ENCODE assay signal across 16 cellular contexts in genomic region chr11:1482581-1483444, GRCh38. TPM values are rescaled to one million over a fixed set of nuclear protein-coding genes. Genes with fewer than 3 reads are reported as not detected.
DNase-seq lines count a peak whose midpoint lies in the region; ATAC-seq, FAIRE-seq and TF ChIP-seq lines count a peak whose summit lies in the region.
"Had no signal": no experiment of that assay in that cellular context is flagged by ENCODE, and none has a peak within 500 bp of the region (broad histone marks: within the 10 kb centered on the region; RNA-seq: fewer than 3 reads in every experiment).

No MANE protein-coding gene starts in this region.

- no peak for TF ChIP-seq EP300 in K562 (IDR thresholded peaks at IDR 0.05; ENCODE audit: low read length)

- H3K4me1 ChIP-seq in GM23338 (ENCODE audit: insufficient read depth) (no peaks in the 10 kb centered on the region), K562 (replicated peaks in 1 of 2; ENCODE audit: control insufficient read depth in 2 of 2, insufficient read depth in 2 of 2, low read length in 2 of 2) (peaks cover 0 to 46% of the 10 kb centered on the region in 2 experiments; a peak in 2 of 5 replicates), left lung (peaks cover 15 to 65% of the 10 kb centered on the region in 2 donors), stomach smooth muscle (ENCODE audit: control insufficient read depth, insufficient read depth, low read length) (peaks cover 94% of the 10 kb centered on the region)

- no peak overlapping the region for H3K4me2 ChIP-seq in GM23338
- no peak overlapping the region for H3K4me2 ChIP-seq in K562 (ENCODE audit: insufficient read depth, low read length)
- H3K4me2 ChIP-seq: BLaER1, PC-9 had no signal

- TF ChIP-seq RAD21 in K562 (CRISPR knock-in tag; conservative IDR thresholded peaks at IDR 0.05 in 1 of 2, IDR thresholded peaks at IDR 0.05 in 1 of 2) = no peak

- no peaks in the 10 kb centered on the region for H3K9me2 ChIP-seq in GM23338 (ENCODE audit: insufficient read depth)

- intact Hi-C loops in K562 (cut with micrococcal nuclease) = no loop called here
- intact Hi-C loops in left lung (cut with DNase I) = no loop called here
- intact Hi-C loops in sciatic nerve (cut with DNase I) = no loop called here

- 83% methylated on average over 23 of the region's 32 CpGs for WGBS in K562 (ENCODE audit: insufficient coverage, low coverage, missing lambda C conversion rate)

- H3K4me1 Mint-ChIP-seq in GM23338 = peaks cover 8% of the 10 kb centered on the region; the same call in 2 of the 3 replicates

- H3K36me3 ChIP-seq in GM23338 (ENCODE audit: insufficient read depth) (no peaks in the 10 kb centered on the region), K562 (ENCODE audit: control insufficient read depth, insufficient read depth, low read length) (peaks cover 5% of the 10 kb centered on the region; the same call in 1 of the 3 replicates), left lung (peaks cover 0 to 41% of the 10 kb centered on the region in 2 donors), stomach smooth muscle (ENCODE audit: control insufficient read depth in 2 of 2, insufficient read depth in 2 of 2, low read length in 2 of 2) (peaks cover 22 to 23% of the 10 kb centered on the region in 2 donors), MG63 (no peaks in the 10 kb centered on the region)

- no peak for TF ChIP-seq POLR2A in K562 (conservative IDR thresholded peaks at IDR 0.05)

- no peak overlapping the region; a peak in 1 of 4 replicates for H3K9ac ChIP-seq in K562 (ENCODE audit: insufficient read depth in 1 of 2, low read depth in 2 of 2, low read length in 2 of 2)
- H3K9ac ChIP-seq in stomach smooth muscle (ENCODE audit: low read length in 2 of 2) = peak overlapping the region; percentile 34 to 66
- H3K9ac ChIP-seq: BLaER1 had no signal

- H3K27ac ChIP-seq in GM23338 (ENCODE audit: low read depth) (no peak overlapping the region), K562 (ENCODE audit: extremely low read depth, low read depth, low read length) (no peak overlapping the region), left lung (no peak overlapping the region), stomach smooth muscle (ENCODE audit: low read length) (peak overlapping the region; percentile 97)
- H3K27ac ChIP-seq: BLaER1, PC-9 had no signal

- FAIRE-seq in K562 (lab: Jason Lieb, UNC) = no peak
- FAIRE-seq: endometrium, H54 had no signal

- in situ Hi-C loops in K562 (cut with MboI) = no loop called here

- peaks cover 5% of the 10 kb centered on the region; the same call in 1 of the 3 replicates for H3K36me3 Mint-ChIP-seq in GM23338 (ENCODE audit: low read depth)

- peak; percentile 29 to 51 for TF ChIP-seq CTCF in GM23338 (conservative IDR thresholded peaks at IDR 0.05; ENCODE audit: low read depth in 2 of 2)
- peak in 2 of 3 experiments; percentile 14 to 33; a peak in 1 of 6 replicates for TF ChIP-seq CTCF in K562 (IDR thresholded peaks at IDR 0.05 in 2 of 3, conservative IDR thresholded peaks at IDR 0.05 in 1 of 3; ENCODE audit: insufficient read depth in 2 of 3, low read depth in 1 of 3, low read length in 3 of 3)
- no peak for TF ChIP-seq CTCF in left lung (IDR thresholded peaks at IDR 0.05)
- TF ChIP-seq CTCF in GM20000 (IDR thresholded peaks at IDR 0.05; ENCODE audit: extremely low read depth, missing control alignments) = no peak

- no peak overlapping the region for H3K4me3 ChIP-seq in GM23338
- no peak overlapping the region for H3K4me3 ChIP-seq in K562
- H3K4me3 ChIP-seq in left lung = no peak overlapping the region
- peak overlapping the region; percentile 56 to 81 for H3K4me3 ChIP-seq in stomach smooth muscle (ENCODE audit: low read length in 2 of 2)
- no peak overlapping the region for H3K4me3 ChIP-seq in MG63
- H3K4me3 ChIP-seq: BLaER1, PC-9 had no signal

- H3K9me1 ChIP-seq in K562 (ENCODE audit: control insufficient read depth, insufficient read depth, low read length) = no peaks in the 10 kb centered on the region

- no peaks in the 10 kb centered on the region for H3F3A ChIP-seq in GM23338 (replicated peaks; ENCODE audit: low read depth)

- POLR2A ChIA-PET in K562 (lab: Yijun Ruan, JAX) = no interaction called here

- no peak overlapping the region for H3K4me3 Mint-ChIP-seq in GM23338
- H3K4me3 Mint-ChIP-seq: T-helper 1 cell treated with Interleukin-12 subunit alpha and Interleukin-12 subunit beta and Interleukin-4 antibody, amounts not matched to agents 30 μg/mL and 1 μg/mL, for 36 hours had no signal

- H2AFZ ChIP-seq in GM23338 (no peak overlapping the region), K562 (ENCODE audit: low read depth, low read length) (no peak overlapping the region)
- H2AFZ ChIP-seq: PC-9 had no signal

- peak; percentile 15; the same call in 2 of the 3 replicates for ATAC-seq in GM23338
- ATAC-seq in K562 = no peak; the same call in 2 of the 3 replicates
- ATAC-seq in left lung = peak; percentile 70
- ATAC-seq in sciatic nerve = no peak

- H3K27me3 ChIP-seq in GM23338 (ENCODE audit: insufficient read depth) = no peaks in the 10 kb centered on the region
- H3K27me3 ChIP-seq in K562 (ENCODE audit: control insufficient read depth in 2 of 2, insufficient read depth in 2 of 2, low read length in 2 of 2) = no peaks in the 10 kb centered on the region
- no peaks in the 10 kb centered on the region for H3K27me3 ChIP-seq in left lung
- no peaks in the 10 kb centered on the region for H3K27me3 ChIP-seq in stomach smooth muscle (ENCODE audit: control insufficient read depth in 1 of 2, insufficient read depth in 2 of 2, low read length in 2 of 2)
- H3K27me3 ChIP-seq in MG63 = no peaks in the 10 kb centered on the region
- H3K27me3 ChIP-seq: BLaER1 had no signal

- H4K20me1 ChIP-seq in GM23338 (replicated peaks; ENCODE audit: insufficient read depth) (no peaks in the 10 kb centered on the region; the same call in 1 of the 2 replicates), K562 (replicated peaks; ENCODE audit: control insufficient read depth, insufficient read depth, low read length) (peaks cover 28% of the 10 kb centered on the region)

- DNase-seq in GM23338 (ENCODE audit: low spot score) = peak; percentile 39
- no peak for DNase-seq in K562 (ENCODE audit: extremely low read depth in 1 of 4, low spot score in 3 of 4)
- peak in 1 of 2 donors; percentile 81 for DNase-seq in left lung
- no peak for DNase-seq in GM20000 (ENCODE audit: low spot score)
- no peak for DNase-seq in sciatic nerve (ENCODE audit: low spot score)
- DNase-seq in NCI-H345 treated with DMSO at 0.1 percent for 48 hours (lab: John Stamatoyannopoulos, UW; ENCODE audit: unreplicated experiment) = no peak
- no peak for DNase-seq in MG63
- DNase-seq: activated CD4-positive, alpha-beta T cell treated with anti-CD3 and anti-CD28 coated beads, Interleukin-2, amount 50 U/mL, for 1 hour; NCI-H1105; NCI-H226; PC-9 had no signal

- BruUV-seq in K562 (replicated peaks; lab: Mats Ljungman, UMichigan) = no TSS peak

- no peak overlapping the region for H3K27ac Mint-ChIP-seq in GM23338
- H3K27ac Mint-ChIP-seq: T-helper 1 cell treated with Interleukin-12 subunit alpha and Interleukin-12 subunit beta and Interleukin-4 antibody, amounts not matched to agents 30 μg/mL and 1 μg/mL, for 36 hours had no signal

- CTCF ChIA-PET in K562 (lab: Yijun Ruan, JAX; ENCODE audit: low intra/inter-chr PET ratio) = no interaction called here

- H3K9me3 ChIP-seq in K562 (replicated peaks; ENCODE audit: control insufficient read depth, insufficient read depth, low read depth, low read length) (no peaks in the 10 kb centered on the region), left lung (no peaks in the 10 kb centered on the region), stomach smooth muscle (ENCODE audit: control insufficient read depth in 2 of 2, low read length in 2 of 2) (no peaks in the 10 kb centered on the region), MG63 (no peaks in the 10 kb centered on the region)
- H3K9me3 ChIP-seq: BLaER1 had no signal

- H3K79me2 ChIP-seq in GM23338 (replicated peaks; ENCODE audit: insufficient read depth) (no peaks in the 10 kb centered on the region; the same call in 1 of the 2 replicates), K562 (ENCODE audit: control insufficient read depth, insufficient read depth, low read length) (no peaks in the 10 kb centered on the region)

- peaks cover 12% of the 10 kb centered on the region for H3K27me3 Mint-ChIP-seq in GM23338 (ENCODE audit: insufficient read depth, low read depth, poor library complexity)

- H3K9me3 Mint-ChIP-seq in GM23338 = no peaks in the 10 kb centered on the region; the same call in 2 of the 3 replicates
- H3K9me3 Mint-ChIP-seq: T-helper 1 cell treated with Interleukin-12 subunit alpha and Interleukin-12 subunit beta and Interleukin-4 antibody, amounts not matched to agents 30 μg/mL and 1 μg/mL, for 36 hours had no signal

TF ChIP-seq in K562, 482 proteins besides CTCF, POLR2A, EP300 and RAD21 (continues in another document):
- no peak for TF ChIP-seq ILK (tag; IDR thresholded peaks at IDR 0.05; ENCODE audit: borderline replicate concordance, low read depth)

RNA-seq across cellular contexts. Expression of gene MOB2, which starts 3.8 kb away (rescaled TPM):
- 19.7 and 24.9 TPM in 2 replicates for total RNA-seq in GM23338 (2014; rRNA removed; shearing (Covaris generic))
- polyA plus RNA-seq in GM23338 (2016; fragmentation: Nextera tagmentation; extraction: Ambion mirVana) = 7.7 and 10.1 TPM in 2 replicates
- 14.8 and 29.8 TPM in 2 replicates for total RNA-seq in K562 (2011; cell fraction: chromatin; rRNA removed; ENCODE audit: low replicate concordance)
- total RNA-seq in K562 (2011; cell fraction: nucleolus; rRNA removed) = 29.5 and 31.0 TPM in 2 replicates
- 17.6 and 19.9 TPM in 2 replicates for total RNA-seq in K562 (2011; cell fraction: nucleoplasm; rRNA removed)
- 18.9 and 19.1 TPM in 2 replicates for total RNA-seq in K562 (2014; rRNA removed)
- total RNA-seq in K562 (2014; rRNA removed; fragmentation: Illumina TruSeq; extraction: Trizol) = 9.0 and 16.7 TPM in 2 replicates
- 18.9 and 19.2 TPM in 2 replicates for total RNA-seq in K562 (2015; rRNA removed; fragmentation: Illumina TruSeq; extraction: Trizol)
- total RNA-seq in K562 (2021) = 23.6 and 24.9 TPM in 2 replicates
- 30.4 and 33.3 TPM in 2 replicates for polyA plus RNA-seq in K562 (2011; rRNA removed)
- polyA plus RNA-seq in K562 (2011; cell fraction: cytosol; rRNA removed) = 32.0 and 48.0 TPM in 2 replicates
- polyA plus RNA-seq in K562 (2011; cell fraction: nucleus; rRNA removed) = 38.7 and 62.4 TPM in 2 replicates
- 19.2 and 26.7 TPM in 2 replicates for polyA plus RNA-seq in K562 (2012)
- 36.8 and 46.3 TPM in 2 replicates for polyA plus RNA-seq in K562 (2014; fragmentation: Illumina TruSeq; extraction: Trizol)
- polyA plus RNA-seq in K562 (2014; fragmentation: Nextera tagmentation; extraction: Ambion mirVana) = under 1 TPM; 0.17 to 0.41 TPM
- polyA plus RNA-seq in K562 (2014; rRNA removed) = 24.3 and 27.5 TPM in 2 replicates
- 16.6 and 22.5 TPM in 2 replicates for polyA minus RNA-seq in K562 (2011; rRNA and poly(A)+ RNA removed)
- 10.3 and 13.7 TPM in 2 replicates for polyA minus RNA-seq in K562 (2011; cell fraction: cytosol; rRNA and poly(A)+ RNA removed)
- polyA minus RNA-seq in K562 (2011; cell fraction: nucleus; rRNA and poly(A)+ RNA removed) = 7.5 and 12.7 TPM in 2 replicates
- 10 to 100 TPM; 38.6 to 41.3 TPM for total RNA-seq in left lung
- total RNA-seq in sciatic nerve = 55.2 TPM
- total RNA-seq in MG63 (2014; rRNA removed; shearing (Covaris generic); ENCODE audit: low replicate concordance) = 25.4 and 34.2 TPM in 2 replicates

Comparison
In these comparisons a context has a peak if more than half of its experiments do, and no peak if none do; other contexts are left out.
1. ATAC-seq: peak in GM23338 (single experiment) and left lung (single experiment); none in K562 (single experiment) and sciatic nerve (single experiment).
2. H3K4me3 ChIP-seq: peak in stomach smooth muscle (2 of 2); none in GM23338 (single experiment), K562 (single experiment), left lung (0 of 2) and MG63 (single experiment).
3. CTCF ChIP-seq: peak in GM23338 (2 of 2) and K562 (2 of 3); none in left lung (0 of 2) and GM20000 (single experiment).
4. H3K9ac ChIP-seq: peak in stomach smooth muscle (2 of 2); none in K562 (0 of 2).